ENCODE assay signal across 15 cellular contexts in genomic region chr9:3793363-3793762, GRCh38.
DNase-seq lines count a peak whose midpoint lies in the region; ATAC-seq, FAIRE-seq and TF ChIP-seq lines count a peak whose summit lies in the region.
"Had no signal": no experiment of that assay in that cellular context is flagged by ENCODE, and none has a peak within 500 bp of the region (broad histone marks: within the 10 kb centered on the region; RNA-seq: fewer than 3 reads in every experiment).

No MANE protein-coding gene starts in this region.

- H3K27me3 ChIP-seq in GM23338 (ENCODE audit: insufficient read depth), result no peaks in the 10 kb centered on the region
- H3K27me3 ChIP-seq in K562 (ENCODE audit: control insufficient read depth in 2 of 2, insufficient read depth in 2 of 2, low read length in 2 of 2), result no peaks in the 10 kb centered on the region
- no peaks in the 10 kb centered on the region for H3K27me3 ChIP-seq in trophoblast cell (ENCODE audit: insufficient read depth, low read length)

- H3K9me3 ChIP-seq in K562 (replicated peaks; ENCODE audit: control insufficient read depth, insufficient read depth, low read depth, low read length) (no peaks in the 10 kb centered on the region), mesodermal cell (ENCODE audit: control insufficient read depth, low read length) (peaks cover 4% of the 10 kb centered on the region), trophoblast cell (ENCODE audit: insufficient read depth, low read depth, low read length) (peaks cover 3% of the 10 kb centered on the region)
- H3K9me3 ChIP-seq: A549 had no signal

- no peak for FAIRE-seq in K562 (lab: Jason Lieb, UNC)
- FAIRE-seq: A549, HTR-8/SVneo had no signal

- H3K4me2 ChIP-seq in GM23338 (no peak overlapping the region), K562 (ENCODE audit: insufficient read depth, low read length) (no peak overlapping the region), trophoblast cell (ENCODE audit: low read length) (no peak overlapping the region)
- H3K4me2 ChIP-seq: A549 had no signal

- no peaks in the 10 kb centered on the region for H3K27me3 Mint-ChIP-seq in GM23338 (ENCODE audit: insufficient read depth, low read depth, poor library complexity)

- H4K20me1 ChIP-seq in GM23338 (replicated peaks; ENCODE audit: insufficient read depth), result no peaks in the 10 kb centered on the region
- H4K20me1 ChIP-seq in K562 (replicated peaks; ENCODE audit: control insufficient read depth, insufficient read depth, low read length), result no peaks in the 10 kb centered on the region

- no peak overlapping the region for H3K23ac ChIP-seq in trophoblast cell (ENCODE audit: low read length)

- H3K79me2 ChIP-seq in GM23338 (replicated peaks; ENCODE audit: insufficient read depth) (no peaks in the 10 kb centered on the region), K562 (ENCODE audit: control insufficient read depth, insufficient read depth, low read length) (no peaks in the 10 kb centered on the region), trophoblast cell (ENCODE audit: control insufficient read depth, insufficient read depth, low read length, poor library complexity) (no peaks in the 10 kb centered on the region)

- TF ChIP-seq EP300 in K562 (IDR thresholded peaks at IDR 0.05; ENCODE audit: low read length), result no peak

- H3K4me3 ChIP-seq in GM23338 (no peak overlapping the region), K562 (no peak overlapping the region), mesodermal cell (ENCODE audit: extremely low read depth, insufficient read depth, low read length, poor library complexity, severe bottlenecking) (no peak overlapping the region), trophoblast cell (ENCODE audit: low read depth, low read length) (no peak overlapping the region)
- H3K4me3 ChIP-seq: A549, SK-N-MC had no signal

- WGBS in K562 (ENCODE audit: insufficient coverage, low coverage, missing lambda C conversion rate), result 0% methylated on average over 1 of the region's 2 CpGs
- 57% methylated on average over 1 of the region's 2 CpGs; no CpG with 5 or more reads in 1 of the 2 experiments for whole genome bisulfite sequencing in mesodermal cell (ENCODE audit: insufficient coverage in 2 of 2), 2 experiments
- no CpG with 5 or more reads among the region's 2 CpGs for WGBS in trophoblast cell (ENCODE audit: extremely low coverage, insufficient coverage, insufficient read length)

- peak overlapping the region; percentile 89 for H2AFZ ChIP-seq in GM23338
- H2AFZ ChIP-seq in K562 (ENCODE audit: low read depth, low read length), result no peak overlapping the region
- H2AFZ ChIP-seq in trophoblast cell (ENCODE audit: insufficient read depth, low read length, poor library complexity), result no peak overlapping the region

- ATAC-seq in GM23338, result no peak
- no peak for ATAC-seq in K562
- ATAC-seq: A549 had no signal

- H2BK12ac ChIP-seq in trophoblast cell (ENCODE audit: low read length), result no peak overlapping the region

- peaks cover 20% of the 10 kb centered on the region for H3K4me1 Mint-ChIP-seq in GM23338

- no peak overlapping the region for H3K4me3 Mint-ChIP-seq in GM23338
- H3K4me3 Mint-ChIP-seq: H9 had no signal

- H2BK120ac ChIP-seq in trophoblast cell (ENCODE audit: insufficient read depth, low read length, poor library complexity), result peak overlapping the region; percentile 31

- H3K27ac ChIP-seq in GM23338 (ENCODE audit: low read depth) (no peak overlapping the region), K562 (ENCODE audit: extremely low read depth, low read depth, low read length) (no peak overlapping the region), mesodermal cell (ENCODE audit: low read depth, low read length, severe bottlenecking) (peak overlapping the region; percentile 81), trophoblast cell (ENCODE audit: low read depth, low read length) (peak overlapping the region; percentile 20)
- H3K27ac ChIP-seq: A549, C4-2B, SK-N-MC had no signal

- H3K4ac ChIP-seq in trophoblast cell (ENCODE audit: low read depth, low read length), result no peak overlapping the region

- no peak overlapping the region for H4K91ac ChIP-seq in trophoblast cell (ENCODE audit: low read depth, low read length)

- peaks cover 22% of the 10 kb centered on the region for H3K9me3 Mint-ChIP-seq in GM23338

- TF ChIP-seq CTCF in GM23338 (conservative IDR thresholded peaks at IDR 0.05; ENCODE audit: low read depth in 2 of 2) (no peak), K562 (IDR thresholded peaks at IDR 0.05 in 2 of 3, conservative IDR thresholded peaks at IDR 0.05 in 1 of 3; ENCODE audit: insufficient read depth in 2 of 3, low read depth in 1 of 3, low read length in 3 of 3) (no peak)

- no peaks in the 10 kb centered on the region for H3F3A ChIP-seq in GM23338 (replicated peaks; ENCODE audit: low read depth)

- BruUV-seq in K562 (replicated peaks; lab: Mats Ljungman, UMichigan), result no TSS peak

- H3K9ac ChIP-seq in K562 (ENCODE audit: insufficient read depth in 1 of 2, low read depth in 2 of 2, low read length in 2 of 2) (no peak overlapping the region), trophoblast cell (ENCODE audit: low read length) (no peak overlapping the region)

- no peak overlapping the region for H4K12ac ChIP-seq in trophoblast cell (ENCODE audit: low read depth, low read length)

- H3K4me1 ChIP-seq in GM23338 (ENCODE audit: insufficient read depth) (peaks cover 6% of the 10 kb centered on the region), K562 (replicated peaks in 1 of 2; ENCODE audit: control insufficient read depth in 2 of 2, insufficient read depth in 2 of 2, low read length in 2 of 2) (no peaks in the 10 kb centered on the region), mesodermal cell (ENCODE audit: control insufficient read depth, insufficient read depth, low read length, poor library complexity, severe bottlenecking) (no peaks in the 10 kb centered on the region), trophoblast cell (ENCODE audit: control insufficient read depth in 1 of 2, insufficient read depth in 2 of 2, low read length in 2 of 2) (peaks cover 0 to 3% of the 10 kb centered on the region in 2 experiments)
- H3K4me1 ChIP-seq: A549 had no signal

- peaks cover 18% of the 10 kb centered on the region for H3K36me3 Mint-ChIP-seq in GM23338 (ENCODE audit: low read depth)

- no peak overlapping the region for H2BK5ac ChIP-seq in trophoblast cell (ENCODE audit: low read depth, low read length, poor library complexity)

- H3K14ac ChIP-seq in trophoblast cell (ENCODE audit: low read length), result no peak overlapping the region

- in situ Hi-C loops in K562 (cut with MboI), result no loop called here

- H3K27ac Mint-ChIP-seq in GM23338, result no peak overlapping the region

- CTCF ChIA-PET in K562 (lab: Yijun Ruan, JAX; ENCODE audit: low intra/inter-chr PET ratio), result no interaction called here

- TF ChIP-seq RAD21 in K562 (CRISPR knock-in tag; conservative IDR thresholded peaks at IDR 0.05 in 1 of 2, IDR thresholded peaks at IDR 0.05 in 1 of 2), result no peak

- TF ChIP-seq POLR2A in K562 (conservative IDR thresholded peaks at IDR 0.05), result no peak

- H3K79me1 ChIP-seq in trophoblast cell (ENCODE audit: low read length), result peaks cover 4% of the 10 kb centered on the region

- H3K9me1 ChIP-seq in K562 (ENCODE audit: control insufficient read depth, insufficient read depth, low read length), result no peaks in the 10 kb centered on the region

- intact Hi-C loops in K562 (cut with micrococcal nuclease), result no loop called here

- POLR2A ChIA-PET in K562 (lab: Yijun Ruan, JAX), result interaction anchor here (0.6 kb wide), 1 partner anchor 710 kb away, joined by 3 read pairs; no protein-coding TSS in a partner anchor

- peaks cover 8% of the 10 kb centered on the region; the same call in 1 of the 2 replicates for H3K9me2 ChIP-seq in GM23338 (ENCODE audit: insufficient read depth)

- no peak overlapping the region for H2AK5ac ChIP-seq in trophoblast cell (ENCODE audit: low read length)

- H3K18ac ChIP-seq in trophoblast cell (ENCODE audit: low read length), result no peak overlapping the region

- H4K8ac ChIP-seq in trophoblast cell (ENCODE audit: low read depth, low read length), result no peak overlapping the region

- H3K36me3 ChIP-seq in GM23338 (ENCODE audit: insufficient read depth) (no peaks in the 10 kb centered on the region), K562 (ENCODE audit: control insufficient read depth, insufficient read depth, low read length) (no peaks in the 10 kb centered on the region), mesodermal cell (ENCODE audit: control insufficient read depth, insufficient read depth, low read length) (no peaks in the 10 kb centered on the region), trophoblast cell (ENCODE audit: control insufficient read depth in 1 of 2, insufficient read depth in 2 of 2, low read length in 2 of 2) (no peaks in the 10 kb centered on the region)

- no peak for DNase-seq in GM23338 (ENCODE audit: low spot score)
- no peak for DNase-seq in K562 (ENCODE audit: extremely low read depth in 1 of 4, low spot score in 3 of 4)
- DNase-seq in trophoblast cell, result no peak
- DNase-seq in H4 (ENCODE audit: low spot score), result no peak
- no peak for DNase-seq in epidermal melanocyte (ENCODE audit: insufficient read length, low spot score)
- DNase-seq in NCI-H1092 treated with DMSO at 0.1 percent for 48 hours (lab: John Stamatoyannopoulos, UW), result no peak
- DNase-seq in NCI-H524 treated with DMSO at 0.1 percent for 48 hours (lab: John Stamatoyannopoulos, UW), result no peak
- DNase-seq: H9, NCI-H226, SHP77 had no signal

TF ChIP-seq in GM23338, 12 proteins besides CTCF, POLR2A, EP300 and RAD21 (continues in another document):
- TF ChIP-seq EZH2phosphoT487 (IDR thresholded peaks at IDR 0.05; ENCODE audit: unreplicated experiment) (no peak), POLR2AphosphoS5 (IDR thresholded peaks at IDR 0.05; ENCODE audit: low read depth) (no peak), JUNB (IDR thresholded peaks at IDR 0.05; ENCODE audit: unreplicated experiment) (no peak)

TF ChIP-seq in K562, 482 proteins besides CTCF, POLR2A, EP300 and RAD21:
- TF ChIP-seq EZH2 (IDR thresholded peaks at IDR 0.05; ENCODE audit: borderline replicate concordance, low read depth, low read length) (no peak), RBM25 (IDR thresholded peaks at IDR 0.05; ENCODE audit: low read depth, low read length, severe bottlenecking) (peak; percentile 28)

Comparison
In these comparisons a context has a peak if more than half of its experiments do, and no peak if none do; other contexts are left out.
1. H3K27ac ChIP-seq: peak in mesodermal cell (single experiment) and trophoblast cell (single experiment); none in GM23338 (single experiment) and K562 (single experiment).